ENCODE assay signal across 22 cellular contexts in genomic region chr11:57935402-57936049, GRCh38.
DNase-seq lines count a peak whose midpoint lies in the region; ATAC-seq, FAIRE-seq and TF ChIP-seq lines count a peak whose summit lies in the region.
"Had no signal": no experiment of that assay in that cellular context is flagged by ENCODE, and none has a peak within 500 bp of the region (broad histone marks: within the 10 kb centered on the region; RNA-seq: fewer than 3 reads in every experiment).

No MANE protein-coding gene starts in this region.

- 77% methylated on average over 4 of the region's 4 CpGs for WGBS in A549 (ENCODE audit: missing lambda C conversion rate)

- no peak overlapping the region for H3K9ac ChIP-seq in skeletal muscle tissue (ENCODE audit: low read depth in 1 of 3, low read length in 3 of 3)
- H3K9ac ChIP-seq: BLaER1, KMS-11 had no signal

- TF ChIP-seq CTCF in A549 (IDR thresholded peaks at IDR 0.05) (no peak), VCaP (conservative IDR thresholded peaks at IDR 0.05) (no peak)

- no peak for TF ChIP-seq RAD21 in A549 (conservative IDR thresholded peaks at IDR 0.05 in 1 of 2, IDR thresholded peaks at IDR 0.05 in 1 of 2)

- DNase-seq in DMS53 (lab: John Stamatoyannopoulos, UW) (peak; percentile 43), DMS53 treated with DMSO at 0.1 percent for 48 hours (lab: John Stamatoyannopoulos, UW; ENCODE audit: unreplicated experiment) (no peak), A549 (ENCODE audit: low read depth in 1 of 2, low spot score in 1 of 2) (peak in 1 of 2 experiments; percentile 2), NCI-H1092 treated with DMSO at 0.1 percent for 48 hours (lab: John Stamatoyannopoulos, UW) (no peak), NCI-H1105 treated with DMSO at 0.1 percent for 48 hours (lab: John Stamatoyannopoulos, UW) (no peak)
- DNase-seq: AML-193; Calu3; CD4-positive, CD25-positive, alpha-beta regulatory T cell; DMS 273 treated with DMSO at 0.1 percent for 48 hours; DMS79 treated with DMSO at 0.1 percent for 48 hours; EL; HCEC 1CT; HFFc6 had no signal

- H3K4me1 ChIP-seq in A549: peaks cover 8% of the 10 kb centered on the region; the same call in 1 of the 3 replicates
- no peaks in the 10 kb centered on the region for H3K4me1 ChIP-seq in skeletal muscle tissue (ENCODE audit: control insufficient read depth in 3 of 3, insufficient read depth in 3 of 3, low read length in 3 of 3)
- H3K4me1 ChIP-seq: BLaER1 had no signal

- no peak overlapping the region; the same call in 2 of the 3 replicates for H3K4me2 ChIP-seq in A549
- H3K4me2 ChIP-seq: BLaER1, KMS-11 had no signal

- peaks cover 0 to 2% (median 0%) of the 10 kb centered on the region in 3 donors for H3K27me3 ChIP-seq in skeletal muscle tissue (ENCODE audit: control insufficient read depth in 3 of 3, insufficient read depth in 3 of 3, low read length in 3 of 3)
- H3K27me3 ChIP-seq: BLaER1 had no signal

- H3K36me3 ChIP-seq in skeletal muscle tissue (ENCODE audit: control insufficient read depth in 3 of 3, insufficient read depth in 3 of 3, low read length in 3 of 3): no peaks in the 10 kb centered on the region
- H3K36me3 ChIP-seq: BLaER1 had no signal

- no peak overlapping the region for H3K4me3 ChIP-seq in A549
- no peak overlapping the region for H3K4me3 ChIP-seq in skeletal muscle tissue (ENCODE audit: low read length in 3 of 3)
- H3K4me3 ChIP-seq: BLaER1 had no signal

- POLR2A ChIA-PET in A549 (lab: Yijun Ruan, JAX): no interaction called here

- no peaks in the 10 kb centered on the region for H3K9me3 ChIP-seq in A549
- no peaks in the 10 kb centered on the region for H3K9me3 ChIP-seq in skeletal muscle tissue (ENCODE audit: control insufficient read depth in 3 of 3, low read length in 3 of 3)
- H3K9me3 ChIP-seq: BLaER1 had no signal

- ATAC-seq in A549 (peak; percentile 32 to 56; a peak in 3 of 6 replicates), HG03196 (IDR thresholded peaks at IDR 0.05; ENCODE audit: unreplicated experiment) (no peak)

- no peak for TF ChIP-seq EP300 in A549 (IDR thresholded peaks at IDR 0.05)

- CTCF ChIA-PET in A549 (lab: Yijun Ruan, JAX): interaction anchor here (1.2 kb wide), 1 partner anchor 29 kb away, joined by 4 read pairs; no protein-coding TSS in a partner anchor

- no peak for TF ChIP-seq POLR2A in A549 (IDR thresholded peaks at IDR 0.05; ENCODE audit: low read length)

- FAIRE-seq in A549 (lab: Jason Lieb, UNC): no peak
- FAIRE-seq: G401.6, GM12892, GM19239 had no signal

- no peak overlapping the region for H3K27ac ChIP-seq in A549
- H3K27ac ChIP-seq in VCaP: peak overlapping the region; percentile 92
- peak overlapping the region; percentile 23 for H3K27ac ChIP-seq in skeletal muscle tissue (ENCODE audit: low read depth, low read length)
- H3K27ac ChIP-seq: 22Rv1, BLaER1, KMS-11 had no signal

TF ChIP-seq in A549, 52 proteins besides CTCF, POLR2A, EP300 and RAD21:
- no peak for TF ChIP-seq HOXB13 (CRISPR knock-in tag; IDR thresholded peaks at IDR 0.05; ENCODE audit: low read depth)
- TF ChIP-seq GATA3 (IDR thresholded peaks at IDR 0.05; ENCODE audit: borderline replicate concordance): no peak
- TF ChIP-seq CHD4 (IDR thresholded peaks at IDR 0.05; ENCODE audit: borderline replicate concordance): no peak
- TF ChIP-seq ZFP36 (IDR thresholded peaks at IDR 0.05; ENCODE audit: borderline replicate concordance, partially characterized antibody): no peak
- TF ChIP-seq FOSB (CRISPR knock-in tag; IDR thresholded peaks at IDR 0.05): no peak
- TF ChIP-seq MYC (IDR thresholded peaks at IDR 0.05; ENCODE audit: borderline replicate concordance, low read length): no peak
- no peak for TF ChIP-seq CBX2 (IDR thresholded peaks at IDR 0.05; ENCODE audit: borderline replicate concordance, low read depth)
- TF ChIP-seq HES2 (IDR thresholded peaks at IDR 0.05): no peak
- TF ChIP-seq JUNB (IDR thresholded peaks at IDR 0.05): no peak
- no peak for TF ChIP-seq TFCP2L1 (CRISPR knock-in tag; IDR thresholded peaks at IDR 0.05)
- TF ChIP-seq CHD2 (IDR thresholded peaks at IDR 0.05; ENCODE audit: low read length, partially characterized antibody): no peak
- no peak for TF ChIP-seq PHF8 (IDR thresholded peaks at IDR 0.05; ENCODE audit: borderline replicate concordance, low read depth)
- no peak for TF ChIP-seq BCL3 (IDR thresholded peaks at IDR 0.05)
- TF ChIP-seq USF2 (IDR thresholded peaks at IDR 0.05): no peak
- no peak for TF ChIP-seq SMC3 (IDR thresholded peaks at IDR 0.05)
- no peak for TF ChIP-seq CBX8 (IDR thresholded peaks at IDR 0.05)
- no peak for TF ChIP-seq RNF2 (IDR thresholded peaks at IDR 0.05; ENCODE audit: borderline replicate concordance, low read depth)
- no peak for TF ChIP-seq HOXB5 (CRISPR knock-in tag; IDR thresholded peaks at IDR 0.05)
- TF ChIP-seq NPAS2 (CRISPR knock-in tag; IDR thresholded peaks at IDR 0.05; ENCODE audit: borderline replicate concordance): no peak

Comparison
In these comparisons a context has a peak if more than half of its experiments do, and no peak if none do; other contexts are left out.
1. H3K27ac ChIP-seq: peak in VCaP (single experiment) and skeletal muscle tissue (single experiment); none in A549 (0 of 2).